In genomic region chr12:69469854-69470188, GRCh38 we compare ENCODE assay signal across 1 cellular context.
TF ChIP-seq lines count a peak whose summit lies in the region.

No MANE protein-coding gene starts in this region.

TF ChIP-seq in GM12878, 131 proteins besides CTCF, POLR2A, EP300 and RAD21 (continued from another document):
- TF ChIP-seq, protein P1, sequence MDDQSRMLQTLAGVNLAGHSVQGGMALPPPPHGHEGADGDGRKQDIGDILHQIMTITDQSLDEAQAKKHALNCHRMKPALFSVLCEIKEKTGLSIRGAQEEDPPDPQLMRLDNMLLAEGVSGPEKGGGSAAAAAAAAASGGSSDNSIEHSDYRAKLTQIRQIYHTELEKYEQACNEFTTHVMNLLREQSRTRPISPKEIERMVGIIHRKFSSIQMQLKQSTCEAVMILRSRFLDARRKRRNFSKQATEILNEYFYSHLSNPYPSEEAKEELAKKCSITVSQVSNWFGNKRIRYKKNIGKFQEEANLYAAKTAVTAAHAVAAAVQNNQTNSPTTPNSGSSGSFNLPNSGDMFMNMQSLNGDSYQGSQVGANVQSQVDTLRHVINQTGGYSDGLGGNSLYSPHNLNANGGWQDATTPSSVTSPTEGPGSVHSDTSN (IDR thresholded peaks at IDR 0.05; ENCODE audit: insufficient replicate concordance, low read depth, low read length), result no peak
- TF ChIP-seq RUNX3 (IDR thresholded peaks at IDR 0.05; ENCODE audit: low read length), result no peak
- TF ChIP-seq SMAD1 (IDR thresholded peaks at IDR 0.05; ENCODE audit: low read depth, partially characterized antibody), result no peak
- TF ChIP-seq PML (IDR thresholded peaks at IDR 0.05; ENCODE audit: low read length), result no peak
